Comparison of ENCODE assay signal across 1 cellular context in the genomic region with DNA sequence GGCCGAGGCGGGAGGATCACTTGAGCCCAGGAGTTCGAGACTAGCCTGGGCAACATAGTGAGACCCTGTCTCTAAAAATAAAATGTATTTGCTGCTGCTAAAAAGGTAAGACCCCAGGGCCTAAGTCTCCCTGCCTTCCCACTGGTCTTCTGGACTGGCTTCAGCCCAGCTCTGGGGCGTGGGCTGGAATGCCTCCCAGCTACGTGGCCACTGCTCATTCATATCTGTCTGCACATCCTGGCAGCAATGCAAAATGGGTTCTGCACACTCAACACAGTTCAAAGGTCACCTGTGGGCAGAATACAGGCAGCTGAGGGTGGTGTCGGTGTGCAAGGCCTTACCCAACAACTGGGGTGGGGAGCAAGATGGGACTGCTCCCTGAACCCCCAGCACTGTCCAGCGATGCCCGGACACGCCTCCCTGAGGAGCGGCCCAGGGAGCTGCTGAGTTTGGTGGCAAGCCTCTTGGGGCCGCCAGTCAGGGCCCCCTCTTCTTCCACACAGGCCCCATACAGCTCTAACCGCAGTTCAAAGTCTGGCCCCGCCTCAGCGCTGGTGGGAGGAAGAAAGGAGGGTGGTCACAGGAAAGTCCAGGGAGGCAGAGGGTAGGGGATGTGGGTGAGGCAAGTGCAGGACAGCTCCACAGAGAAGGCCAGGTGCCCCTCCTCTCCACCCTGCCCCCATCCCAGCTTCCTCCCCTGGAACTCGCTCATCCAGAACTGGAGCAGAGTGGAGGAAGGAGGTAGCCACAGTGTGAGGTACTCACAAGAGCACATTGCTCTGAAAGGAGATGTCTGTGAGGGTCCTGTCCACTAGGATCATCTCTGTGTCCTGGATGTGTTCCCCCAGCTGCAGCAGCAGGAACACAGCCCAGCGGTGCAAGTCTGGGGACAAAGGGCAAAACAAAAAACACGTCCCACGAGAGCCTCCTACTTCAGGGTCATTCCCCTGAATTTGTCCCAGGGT.
TF ChIP-seq lines count a peak whose summit lies in the region.

No MANE protein-coding gene starts in this region.

TF ChIP-seq in liver, 16 proteins besides CTCF, POLR2A, EP300 and RAD21:
- TF ChIP-seq HNF4G (IDR thresholded peaks at IDR 0.05) (peak; percentile 77), FOXA1 (IDR thresholded peaks at IDR 0.05) (no peak), YY1 (IDR thresholded peaks at IDR 0.05) (peak; percentile 76), TAF1 (conservative IDR thresholded peaks at IDR 0.05) (no peak), GABPA (IDR thresholded peaks at IDR 0.05 in 1 of 2, conservative IDR thresholded peaks at IDR 0.05 in 1 of 2) (peak in 1 of 2 donors; percentile 65), JUND (IDR thresholded peaks at IDR 0.05) (peak in 1 of 2 donors; percentile 45), EGR1 (IDR thresholded peaks at IDR 0.05; ENCODE audit: low read depth in 2 of 2) (peak in 1 of 2 donors; percentile 13), NR2F2 (IDR thresholded peaks at IDR 0.05) (peak; percentile 51), SP1 (IDR thresholded peaks at IDR 0.05) (peak; percentile 89), FOXA2 (IDR thresholded peaks at IDR 0.05) (no peak), RXRA (IDR thresholded peaks at IDR 0.05) (peak; percentile 87 to 88), HNF4A (conservative IDR thresholded peaks at IDR 0.05) (peak; percentile 88 to 90)
- TF ChIP-seq, protein P1, sequence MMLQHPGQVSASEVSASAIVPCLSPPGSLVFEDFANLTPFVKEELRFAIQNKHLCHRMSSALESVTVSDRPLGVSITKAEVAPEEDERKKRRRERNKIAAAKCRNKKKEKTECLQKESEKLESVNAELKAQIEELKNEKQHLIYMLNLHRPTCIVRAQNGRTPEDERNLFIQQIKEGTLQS (IDR thresholded peaks at IDR 0.05) = peak; percentile 29
- TF ChIP-seq, protein P2, sequence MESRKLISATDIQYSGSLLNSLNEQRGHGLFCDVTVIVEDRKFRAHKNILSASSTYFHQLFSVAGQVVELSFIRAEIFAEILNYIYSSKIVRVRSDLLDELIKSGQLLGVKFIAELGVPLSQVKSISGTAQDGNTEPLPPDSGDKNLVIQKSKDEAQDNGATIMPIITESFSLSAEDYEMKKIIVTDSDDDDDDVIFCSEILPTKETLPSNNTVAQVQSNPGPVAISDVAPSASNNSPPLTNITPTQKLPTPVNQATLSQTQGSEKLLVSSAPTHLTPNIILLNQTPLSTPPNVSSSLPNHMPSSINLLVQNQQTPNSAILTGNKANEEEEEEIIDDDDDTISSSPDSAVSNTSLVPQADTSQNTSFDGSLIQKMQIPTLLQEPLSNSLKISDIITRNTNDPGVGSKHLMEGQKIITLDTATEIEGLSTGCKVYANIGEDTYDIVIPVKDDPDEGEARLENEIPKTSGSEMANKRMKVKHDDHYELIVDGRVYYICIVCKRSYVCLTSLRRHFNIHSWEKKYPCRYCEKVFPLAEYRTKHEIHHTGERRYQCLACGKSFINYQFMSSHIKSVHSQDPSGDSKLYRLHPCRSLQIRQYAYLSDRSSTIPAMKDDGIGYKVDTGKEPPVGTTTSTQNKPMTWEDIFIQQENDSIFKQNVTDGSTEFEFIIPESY (IDR thresholded peaks at IDR 0.05) = peak; percentile 36
- TF ChIP-seq, protein P3, sequence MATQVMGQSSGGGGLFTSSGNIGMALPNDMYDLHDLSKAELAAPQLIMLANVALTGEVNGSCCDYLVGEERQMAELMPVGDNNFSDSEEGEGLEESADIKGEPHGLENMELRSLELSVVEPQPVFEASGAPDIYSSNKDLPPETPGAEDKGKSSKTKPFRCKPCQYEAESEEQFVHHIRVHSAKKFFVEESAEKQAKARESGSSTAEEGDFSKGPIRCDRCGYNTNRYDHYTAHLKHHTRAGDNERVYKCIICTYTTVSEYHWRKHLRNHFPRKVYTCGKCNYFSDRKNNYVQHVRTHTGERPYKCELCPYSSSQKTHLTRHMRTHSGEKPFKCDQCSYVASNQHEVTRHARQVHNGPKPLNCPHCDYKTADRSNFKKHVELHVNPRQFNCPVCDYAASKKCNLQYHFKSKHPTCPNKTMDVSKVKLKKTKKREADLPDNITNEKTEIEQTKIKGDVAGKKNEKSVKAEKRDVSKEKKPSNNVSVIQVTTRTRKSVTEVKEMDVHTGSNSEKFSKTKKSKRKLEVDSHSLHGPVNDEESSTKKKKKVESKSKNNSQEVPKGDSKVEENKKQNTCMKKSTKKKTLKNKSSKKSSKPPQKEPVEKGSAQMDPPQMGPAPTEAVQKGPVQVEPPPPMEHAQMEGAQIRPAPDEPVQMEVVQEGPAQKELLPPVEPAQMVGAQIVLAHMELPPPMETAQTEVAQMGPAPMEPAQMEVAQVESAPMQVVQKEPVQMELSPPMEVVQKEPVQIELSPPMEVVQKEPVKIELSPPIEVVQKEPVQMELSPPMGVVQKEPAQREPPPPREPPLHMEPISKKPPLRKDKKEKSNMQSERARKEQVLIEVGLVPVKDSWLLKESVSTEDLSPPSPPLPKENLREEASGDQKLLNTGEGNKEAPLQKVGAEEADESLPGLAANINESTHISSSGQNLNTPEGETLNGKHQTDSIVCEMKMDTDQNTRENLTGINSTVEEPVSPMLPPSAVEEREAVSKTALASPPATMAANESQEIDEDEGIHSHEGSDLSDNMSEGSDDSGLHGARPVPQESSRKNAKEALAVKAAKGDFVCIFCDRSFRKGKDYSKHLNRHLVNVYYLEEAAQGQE (IDR thresholded peaks at IDR 0.05) = peak; percentile 57
- TF ChIP-seq, protein P4, sequence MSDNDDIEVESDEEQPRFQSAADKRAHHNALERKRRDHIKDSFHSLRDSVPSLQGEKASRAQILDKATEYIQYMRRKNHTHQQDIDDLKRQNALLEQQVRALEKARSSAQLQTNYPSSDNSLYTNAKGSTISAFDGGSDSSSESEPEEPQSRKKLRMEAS (IDR thresholded peaks at IDR 0.05) = peak; percentile 34
TF ChIP-seq in liver: peak in this region for 13.
